Comparison of ENCODE assay signal across 8 cellular contexts in genomic region chr11:6022954-6023353, GRCh38. TPM values are rescaled to one million over a fixed set of nuclear protein-coding genes. Genes with fewer than 3 reads are reported as not detected.
DNase-seq lines count a peak whose midpoint lies in the region; ATAC-seq and TF ChIP-seq lines count a peak whose summit lies in the region.

No MANE protein-coding gene starts in this region.

- no peaks in the 10 kb centered on the region for H3K79me2 ChIP-seq in PC-9 (ENCODE audit: low read depth)

- ATAC-seq in HG03565 (IDR thresholded peaks at IDR 0.05; ENCODE audit: unreplicated experiment) (peak; percentile 75), GM21528 (IDR thresholded peaks at IDR 0.05; ENCODE audit: low FRiP score, unreplicated experiment) (no peak)

- no peaks in the 10 kb centered on the region for H3K9me3 ChIP-seq in PC-9 (ENCODE audit: insufficient read depth, low read depth)

- no peaks in the 10 kb centered on the region for H4K20me1 ChIP-seq in PC-9 (ENCODE audit: insufficient read depth)

- H3K36me3 ChIP-seq in PC-9 (ENCODE audit: low read depth): no peaks in the 10 kb centered on the region

- no peak overlapping the region for H2AFZ ChIP-seq in PC-9

- DNase-seq in NCI-H510A treated with DMSO at 0.1 percent for 48 hours (lab: John Stamatoyannopoulos, UW) (peak; percentile 50), NCI-H510A (lab: John Stamatoyannopoulos, UW) (no peak), PC-9 (no peak), erythroblast (lab: John Stamatoyannopoulos, UW) (peak; percentile 26 to 58), myocyte (ENCODE audit: low read depth) (peak; percentile 31), activated T-cell treated with anti-CD3 and anti-CD28 coated beads for 4 hours (no peak)

- CTCF ChIA-PET in PC-9 (lab: Charles Lee): no interaction called here

- no peak overlapping the region for H3K27ac ChIP-seq in PC-9

- TF ChIP-seq POLR2A in erythroblast (IDR thresholded peaks at IDR 0.05; ENCODE audit: low read length): no peak

- intact Hi-C loops in PC-9 (cut with micrococcal nuclease; ENCODE audit: unreplicated experiment): loop anchor here (1.0 kb wide), 1 partner anchor 330 kb away; no protein-coding TSS in a partner anchor

- BruUV-seq in PC-9 (replicated peaks; lab: Mats Ljungman, UMichigan): no TSS peak

- POLR2A ChIA-PET in PC-9 (lab: Charles Lee; ENCODE audit: unreplicated experiment): no interaction called here

- peak; percentile 49 for TF ChIP-seq CTCF in PC-9 (conservative IDR thresholded peaks at IDR 0.05)

- no peaks in the 10 kb centered on the region for H3K27me3 ChIP-seq in PC-9 (ENCODE audit: insufficient read depth, low read depth)

- no peak overlapping the region for H3K4me2 ChIP-seq in PC-9

- H3K4me3 ChIP-seq in PC-9: no peak overlapping the region

- H3K9me2 ChIP-seq in PC-9 (ENCODE audit: insufficient read depth): no peaks in the 10 kb centered on the region

- no peaks in the 10 kb centered on the region for H3F3A ChIP-seq in PC-9 (ENCODE audit: insufficient read depth, low read depth)

- no peaks in the 10 kb centered on the region for H3K4me1 ChIP-seq in PC-9 (replicated peaks; ENCODE audit: insufficient read depth)

RNA-seq across cellular contexts. Expression of gene OR56A1, which starts 7.6 kb away (rescaled TPM):
- total RNA-seq in PC-9 (2021) (not detected in 2 replicates), myocyte (0.05 TPM in 1 of 2 replicates, not detected in the other)
- polyA plus RNA-seq in myocyte (2012): not detected

RNA-seq across cellular contexts. Expression of gene OR56A4, which starts 16.2 kb away (rescaled TPM):
- total RNA-seq in PC-9 (2021) (not detected in 2 replicates), myocyte (not detected in 2 replicates)
- not detected for polyA plus RNA-seq in myocyte (2012)

RNA-seq across cellular contexts. Expression of gene OR52L1, which starts 36.2 kb away (rescaled TPM):
- not detected in 2 replicates for total RNA-seq in PC-9 (2021)
- not detected in 2 replicates for total RNA-seq in myocyte
- polyA plus RNA-seq in myocyte (2012): not detected

RNA-seq across cellular contexts. Expression of gene OR56A5, which starts 54.7 kb away (rescaled TPM):
- total RNA-seq in PC-9 (2021) (not detected in 2 replicates), myocyte (not detected in 2 replicates)
- not detected for polyA plus RNA-seq in myocyte (2012)

Comparison
In these comparisons a context has a peak if more than half of its experiments do, and no peak if none do; other contexts are left out.
1. DNase-seq: peak in NCI-H510A treated with DMSO at 0.1 percent for 48 hours (single experiment), erythroblast (2 of 2) and myocyte (single experiment); none in NCI-H510A (single experiment), PC-9 (0 of 2) and activated T-cell treated with anti-CD3 and anti-CD28 coated beads for 4 hours (single experiment).